Comparison of ENCODE assay signal across 19 cellular contexts in genomic region chr3:66476852-66477381, GRCh38. TPM values are rescaled to one million over a fixed set of nuclear protein-coding genes. Genes with fewer than 3 reads are reported as not detected.
DNase-seq lines count a peak whose midpoint lies in the region; ATAC-seq, FAIRE-seq and TF ChIP-seq lines count a peak whose summit lies in the region.
"Had no signal": no experiment of that assay in that cellular context is flagged by ENCODE, and none has a peak within 500 bp of the region (broad histone marks: within the 10 kb centered on the region; RNA-seq: fewer than 3 reads in every experiment).

No MANE protein-coding gene starts in this region.

- BruUV-seq in OCI-LY7 (replicated peaks; lab: Mats Ljungman, UMichigan), result no TSS peak

- peaks cover 42 to 58% of the 10 kb centered on the region in 2 donors for H3K4me1 Mint-ChIP-seq in stimulated activated naive B cell treated with anti-CD40 and anti-IgM and Interleukin-4, amounts not matched to agents 10 μg/mL and 1 μg/mL and 100 μg/mL, for 72 hours

- no peak overlapping the region for H3K4me3 Mint-ChIP-seq in stimulated activated naive B cell treated with anti-CD40 and anti-IgM and Interleukin-4, amounts not matched to agents 10 μg/mL and 1 μg/mL and 100 μg/mL, for 72 hours
- H3K4me3 Mint-ChIP-seq: effector memory CD8-positive, alpha-beta T cell; natural killer cell had no signal

- no peaks in the 10 kb centered on the region for H3K9me2 ChIP-seq in OCI-LY7 (ENCODE audit: insufficient read depth, low read length)

- H3K27ac ChIP-seq in OCI-LY7 (ENCODE audit: low read depth, low read length, poor library complexity, severe bottlenecking), result no peak overlapping the region
- H3K27ac ChIP-seq in sigmoid colon, result peak overlapping the region in 3 of 4 donors; percentile 90 to 95 (median 92)
- H3K27ac ChIP-seq in vagina, result no peak overlapping the region
- H3K27ac ChIP-seq: WERI-Rb-1 had no signal

- TF ChIP-seq POLR2A in sigmoid colon (IDR thresholded peaks at IDR 0.05) (no peak), vagina (IDR thresholded peaks at IDR 0.05) (no peak)

- H3K79me2 ChIP-seq in OCI-LY7 (ENCODE audit: insufficient read depth, low read depth, low read length), result peaks cover 100% of the 10 kb centered on the region

- in situ Hi-C loops in GM13976 (cut with MboI; ENCODE audit: low sequenced_read_pairs, unreplicated experiment), result no loop called here

- no peak overlapping the region for H2AFZ ChIP-seq in OCI-LY7 (ENCODE audit: low read length)

- DNase-seq in NCI-H1417 (lab: John Stamatoyannopoulos, UW) (peak in 2 of 3 experiments; percentile 14 to 56), NCI-H1417 treated with DMSO at 0.1 percent for 48 hours (lab: John Stamatoyannopoulos, UW) (no peak), OCI-LY7 (ENCODE audit: low spot score) (no peak), sigmoid colon (peak; percentile 85), GM13976 (ENCODE audit: low spot score) (no peak), vagina (ENCODE audit: extremely low spot score in 2 of 2) (no peak)
- DNase-seq in stimulated activated naive B cell treated with anti-CD40 and anti-IgM and Interleukin-4, amounts not matched to agents 10 μg/mL and 1 μg/mL and 100 μg/mL, for 72 hours, result no peak
- DNase-seq: 8988T; activated gamma-delta T cell treated with Interleukin-2 at 50 U/mL for 16 hours; effector memory CD8-positive, alpha-beta T cell; islet precursor cell; natural killer cell; retina; stimulated activated CD4-positive, alpha-beta T cell treated with anti-CD3 and anti-CD28 coated beads, Interleukin-4, amount 100 ng/mL, for 4 hours; WERI-Rb-1 had no signal

- H3K4me2 ChIP-seq in OCI-LY7 (ENCODE audit: low read length), result 0 out of 2 replicates have a peak overlapping the region, but pooled peaks have one; percentile 71

- H3K27me3 ChIP-seq in sigmoid colon (no peaks in the 10 kb centered on the region), vagina (no peaks in the 10 kb centered on the region)

- FAIRE-seq in islet of Langerhans (lab: Jason Lieb, UNC), result peak; percentile 94
- FAIRE-seq: frontal cortex, GM18507 had no signal

- H3K27ac Mint-ChIP-seq in stimulated activated naive B cell treated with anti-CD40 and anti-IgM and Interleukin-4, amounts not matched to agents 10 μg/mL and 1 μg/mL and 100 μg/mL, for 72 hours, result no peak overlapping the region
- H3K27ac Mint-ChIP-seq: effector memory CD8-positive, alpha-beta T cell had no signal

- no peak for TF ChIP-seq CTCF in OCI-LY7 (conservative IDR thresholded peaks at IDR 0.05; ENCODE audit: low read length)
- no peak for TF ChIP-seq CTCF in sigmoid colon (IDR thresholded peaks at IDR 0.05)
- no peak for TF ChIP-seq CTCF in GM13976 (IDR thresholded peaks at IDR 0.05; ENCODE audit: borderline replicate concordance, control extremely low read depth, extremely low read depth, insufficient read depth, missing control alignments)
- no peak for TF ChIP-seq CTCF in vagina (IDR thresholded peaks at IDR 0.05)

- H3K27me3 Mint-ChIP-seq in stimulated activated naive B cell treated with anti-CD40 and anti-IgM and Interleukin-4, amounts not matched to agents 10 μg/mL and 1 μg/mL and 100 μg/mL, for 72 hours, result peaks cover 6 to 7% of the 10 kb centered on the region in 2 donors
- H3K27me3 Mint-ChIP-seq: effector memory CD8-positive, alpha-beta T cell had no signal

- H4K20me1 ChIP-seq in OCI-LY7 (ENCODE audit: insufficient read depth, low read length), result peaks cover 75% of the 10 kb centered on the region

- H3K4me3 ChIP-seq in OCI-LY7 (ENCODE audit: low read depth, low read length, poor library complexity, severe bottlenecking) (no peak overlapping the region), sigmoid colon (no peak overlapping the region), vagina (no peak overlapping the region)

- POLR2A ChIA-PET in OCI-LY7 (lab: Charles Lee), result interaction anchor here (1.0 to 4.6 kb wide), 2 partner anchors 14 to 579 kb away, joined by 3 to 34 read pairs; no protein-coding TSS in a partner anchor

- intact Hi-C loops in OCI-LY7 (cut with micrococcal nuclease; ENCODE audit: unreplicated experiment), result no loop called here
- intact Hi-C loops in sigmoid colon (cut with DNase I), result no loop called here
- intact Hi-C loops in vagina (cut with DNase I), result no loop called here

- peaks cover 3 to 7% of the 10 kb centered on the region in 2 donors for H3K9me3 Mint-ChIP-seq in stimulated activated naive B cell treated with anti-CD40 and anti-IgM and Interleukin-4, amounts not matched to agents 10 μg/mL and 1 μg/mL and 100 μg/mL, for 72 hours
- H3K9me3 Mint-ChIP-seq: brain; effector memory CD8-positive, alpha-beta T cell; natural killer cell had no signal

- TF ChIP-seq EP300 in sigmoid colon (IDR thresholded peaks at IDR 0.05), result peak in 3 of 4 donors; percentile 70 to 86 (median 75)

- peaks cover 0 to 6% of the 10 kb centered on the region in 2 donors for H3K36me3 Mint-ChIP-seq in stimulated activated naive B cell treated with anti-CD40 and anti-IgM and Interleukin-4, amounts not matched to agents 10 μg/mL and 1 μg/mL and 100 μg/mL, for 72 hours
- H3K36me3 Mint-ChIP-seq: natural killer cell had no signal

- H3K4me1 ChIP-seq in OCI-LY7 (ENCODE audit: insufficient read depth, low read length, poor library complexity, severe bottlenecking), result peaks cover 98% of the 10 kb centered on the region
- peaks cover 0 to 99% (median 99%) of the 10 kb centered on the region in 4 donors for H3K4me1 ChIP-seq in sigmoid colon
- H3K4me1 ChIP-seq in vagina, result peaks cover 89% of the 10 kb centered on the region

- H3K9me3 ChIP-seq in OCI-LY7 (ENCODE audit: low read length), result peaks cover 11% of the 10 kb centered on the region; the same call in 1 of the 2 replicates
- H3K9me3 ChIP-seq in sigmoid colon, result no peaks in the 10 kb centered on the region
- no peaks in the 10 kb centered on the region for H3K9me3 ChIP-seq in vagina

- ATAC-seq in stimulated activated naive B cell treated with anti-CD40 and anti-IgM and Interleukin-4, amounts not matched to agents 10 μg/mL and 1 μg/mL and 100 μg/mL, for 72 hours (replicated peaks), result no peak
- ATAC-seq: effector memory CD8-positive, alpha-beta T cell; natural killer cell had no signal

- peaks cover 48% of the 10 kb centered on the region for H3K36me3 ChIP-seq in OCI-LY7 (ENCODE audit: insufficient read depth, low read length)
- H3K36me3 ChIP-seq in sigmoid colon, result no peaks in the 10 kb centered on the region
- no peaks in the 10 kb centered on the region for H3K36me3 ChIP-seq in vagina
- H3K36me3 ChIP-seq: WERI-Rb-1 had no signal

- WGBS in sigmoid colon, 2 donors, result 19 to 61% methylated on average over 9 of the region's 9 CpGs

- CTCF ChIA-PET in OCI-LY7 (lab: Charles Lee; ENCODE audit: unreplicated experiment), result no interaction called here

RNA-seq across cellular contexts. Expression of gene LRIG1, which starts 23.9 kb away (rescaled TPM):
- total RNA-seq in OCI-LY7 (2014; rRNA removed; shearing (Covaris generic)), result 74.5 and 115 TPM in 2 replicates
- total RNA-seq in OCI-LY7 (2022), result 84.2 and 113 TPM in 2 replicates
- 100 to 1,000 TPM; 150 to 226 (median 210) TPM for total RNA-seq in sigmoid colon
- polyA plus RNA-seq in sigmoid colon, result 10 to 100 TPM in 1 of 3 donors, 1 to 10 TPM in 2; 4.2 to 36.1 (median 6.0) TPM
- total RNA-seq in vagina, result 30.7 TPM

Comparison
In these comparisons a context has a peak if more than half of its experiments do, and no peak if none do; other contexts are left out.
1. DNase-seq: peak in NCI-H1417 (2 of 3) and sigmoid colon (single experiment); none in NCI-H1417 treated with DMSO at 0.1 percent for 48 hours (single experiment), OCI-LY7 (single experiment), GM13976 (single experiment), vagina (0 of 2) and stimulated activated naive B cell treated with anti-CD40 and anti-IgM and Interleukin-4, amounts not matched to agents 10 μg/mL and 1 μg/mL and 100 μg/mL, for 72 hours (single experiment).
2. H3K27ac ChIP-seq: peak in sigmoid colon (3 of 4); none in OCI-LY7 (single experiment) and vagina (single experiment).